1 cellular context compared by ENCODE assay signal in genomic region chr13:23551213-23552008, GRCh38.
TF ChIP-seq lines count a peak whose summit lies in the region.

No MANE protein-coding gene starts in this region.

TF ChIP-seq in HepG2, 621 proteins besides CTCF, POLR2A, EP300 and RAD21 (continued from another document):
- TF ChIP-seq, protein P1, sequence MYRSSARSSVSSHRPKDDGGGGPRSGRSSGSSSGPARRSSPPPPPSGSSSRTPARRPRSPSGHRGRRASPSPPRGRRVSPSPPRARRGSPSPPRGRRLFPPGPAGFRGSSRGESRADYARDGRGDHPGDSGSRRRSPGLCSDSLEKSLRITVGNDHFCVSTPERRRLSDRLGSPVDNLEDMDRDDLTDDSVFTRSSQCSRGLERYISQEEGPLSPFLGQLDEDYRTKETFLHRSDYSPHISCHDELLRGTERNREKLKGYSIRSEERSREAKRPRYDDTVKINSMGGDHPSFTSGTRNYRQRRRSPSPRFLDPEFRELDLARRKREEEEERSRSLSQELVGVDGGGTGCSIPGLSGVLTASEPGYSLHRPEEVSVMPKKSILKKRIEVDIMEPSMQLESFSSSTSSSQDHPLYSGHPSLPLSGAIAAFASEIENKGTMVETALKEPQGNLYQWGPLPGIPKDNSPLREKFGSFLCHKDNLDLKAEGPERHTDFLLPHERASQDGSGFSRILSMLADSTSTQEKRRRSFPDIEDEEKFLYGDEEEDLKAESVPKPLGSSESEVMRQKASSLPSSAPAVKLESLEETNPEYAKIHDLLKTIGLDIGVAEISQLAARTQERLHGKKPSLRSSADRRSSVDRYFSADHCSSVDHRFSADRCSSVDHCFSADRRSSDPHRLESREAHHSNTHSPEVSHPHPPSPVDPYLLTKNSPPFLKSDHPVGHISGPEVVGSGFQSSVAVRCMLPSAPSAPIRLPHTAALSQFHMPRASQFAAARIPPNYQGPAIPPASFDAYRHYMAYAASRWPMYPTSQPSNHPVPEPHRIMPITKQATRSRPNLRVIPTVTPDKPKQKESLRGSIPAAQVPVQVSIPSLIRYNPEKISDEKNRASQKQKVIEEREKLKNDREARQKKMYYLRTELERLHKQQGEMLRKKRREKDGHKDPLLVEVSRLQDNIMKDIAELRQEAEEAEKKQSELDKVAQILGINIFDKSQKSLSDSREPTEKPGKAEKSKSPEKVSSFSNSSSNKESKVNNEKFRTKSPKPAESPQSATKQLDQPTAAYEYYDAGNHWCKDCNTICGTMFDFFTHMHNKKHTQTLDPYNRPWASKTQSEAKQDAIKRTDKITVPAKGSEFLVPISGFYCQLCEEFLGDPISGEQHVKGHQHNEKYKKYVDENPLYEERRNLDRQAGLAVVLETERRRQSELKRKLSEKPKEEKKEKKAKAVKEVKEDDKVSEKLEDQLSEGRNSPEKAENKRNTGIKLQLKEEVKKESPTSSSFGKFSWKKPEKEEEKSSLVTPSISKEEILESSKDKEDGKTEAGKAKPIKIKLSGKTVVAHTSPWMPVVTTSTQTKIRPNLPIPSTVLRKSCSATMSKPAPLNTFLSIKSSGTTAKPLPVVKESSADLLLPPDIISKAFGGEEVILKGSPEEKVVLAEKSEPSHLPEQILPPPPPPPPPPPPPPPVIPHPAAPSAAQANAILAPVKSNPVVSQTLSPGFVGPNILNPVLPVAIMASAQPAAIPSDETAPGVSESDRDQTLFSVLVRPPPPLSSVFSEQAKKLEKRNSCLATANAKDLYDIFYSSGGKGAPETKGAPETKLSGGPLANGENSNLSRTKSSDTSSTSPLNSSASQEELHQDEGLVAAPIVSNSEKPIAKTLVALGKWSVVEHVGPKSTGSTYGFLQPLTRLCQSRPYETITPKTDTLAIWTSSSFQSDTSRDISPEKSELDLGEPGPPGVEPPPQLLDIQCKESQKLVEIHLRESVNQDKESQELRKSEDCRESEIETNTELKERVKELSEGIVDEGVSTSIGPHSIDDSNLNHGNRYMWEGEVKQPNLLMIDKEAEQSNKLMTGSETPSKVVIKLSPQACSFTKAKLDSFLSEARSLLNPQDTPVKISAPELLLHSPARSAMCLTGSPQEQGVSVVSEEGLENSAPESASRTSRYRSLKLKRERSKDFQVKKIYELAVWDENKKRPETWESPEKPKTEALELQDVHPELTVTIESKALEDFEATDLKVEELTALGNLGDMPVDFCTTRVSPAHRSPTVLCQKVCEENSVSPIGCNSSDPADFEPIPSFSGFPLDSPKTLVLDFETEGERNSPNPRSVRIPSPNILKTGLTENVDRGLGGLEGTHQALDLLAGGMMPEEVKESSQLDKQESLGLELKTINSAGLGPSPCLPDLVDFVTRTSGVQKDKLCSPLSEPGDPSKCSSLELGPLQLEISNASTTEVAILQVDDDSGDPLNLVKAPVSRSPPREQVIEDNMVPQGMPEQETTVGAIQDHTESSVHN (CRISPR knock-in tag; IDR thresholded peaks at IDR 0.05), result no peak
- TF ChIP-seq EED (CRISPR knock-in tag; IDR thresholded peaks at IDR 0.05) (no peak), PAX8 (CRISPR knock-in tag; IDR thresholded peaks at IDR 0.05; ENCODE audit: borderline replicate concordance) (no peak), SP5 (CRISPR knock-in tag; IDR thresholded peaks at IDR 0.05; ENCODE audit: borderline replicate concordance, low read depth) (no peak)
